In genomic region chr20:17843246-17844132, GRCh38 we compare ENCODE assay signal across 8 cellular contexts.
DNase-seq lines count a peak whose midpoint lies in the region; ATAC-seq and TF ChIP-seq lines count a peak whose summit lies in the region.

No MANE protein-coding gene starts in this region.

- no peaks in the 10 kb centered on the region for H3K36me3 Mint-ChIP-seq in CD14-positive monocyte
- H3K36me3 Mint-ChIP-seq in activated naive CD8-positive, alpha-beta T cell treated with anti-CD3 and anti-CD28 coated beads, Interleukin-2, amount 50 U/mL, for 24 hours (ENCODE audit: low read depth) = no peaks in the 10 kb centered on the region

- intact Hi-C loops in CD14-positive monocyte (cut with micrococcal nuclease) = no loop called here

- no peak for TF ChIP-seq CTCF in CD14-positive monocyte (IDR thresholded peaks at IDR 0.05)

- H3K27ac Mint-ChIP-seq in CD14-positive monocyte = no peak overlapping the region
- no peak overlapping the region for H3K27ac Mint-ChIP-seq in activated naive CD8-positive, alpha-beta T cell treated with anti-CD3 and anti-CD28 coated beads, Interleukin-2, amount 50 U/mL, for 24 hours

- H3K27me3 Mint-ChIP-seq in CD14-positive monocyte (ENCODE audit: low read depth in 3 of 3) = peaks cover 2 to 10% (median 3%) of the 10 kb centered on the region in 3 donors
- no peaks in the 10 kb centered on the region for H3K27me3 Mint-ChIP-seq in activated naive CD8-positive, alpha-beta T cell treated with anti-CD3 and anti-CD28 coated beads, Interleukin-2, amount 50 U/mL, for 24 hours

- ATAC-seq in HG02852 (IDR thresholded peaks at IDR 0.05; ENCODE audit: unreplicated experiment) = peak; percentile 65
- peak; percentile 63 for ATAC-seq in activated naive CD8-positive, alpha-beta T cell treated with anti-CD3 and anti-CD28 coated beads, Interleukin-2, amount 50 U/mL, for 24 hours
- no peak for ATAC-seq in HG03045 (IDR thresholded peaks at IDR 0.05; ENCODE audit: unreplicated experiment)

- DNase-seq in CD14-positive monocyte (ENCODE audit: low spot score) (peak; percentile 34), kidney glomerular epithelial cell (lab: John Stamatoyannopoulos, UW) (peak; percentile 89), ureter (ENCODE audit: low spot score) (peak; percentile 69), NCI-H82 treated with DMSO at 0.1 percent for 48 hours (lab: John Stamatoyannopoulos, UW; ENCODE audit: unreplicated experiment) (no peak), NCI-H524 treated with DMSO at 0.1 percent for 48 hours (lab: John Stamatoyannopoulos, UW) (no peak)
- DNase-seq in activated naive CD8-positive, alpha-beta T cell treated with anti-CD3 and anti-CD28 coated beads, Interleukin-2, amount 50 U/mL, for 24 hours = peak; percentile 14

- H3K4me1 Mint-ChIP-seq in CD14-positive monocyte = peaks cover 19% of the 10 kb centered on the region
- H3K4me1 Mint-ChIP-seq in activated naive CD8-positive, alpha-beta T cell treated with anti-CD3 and anti-CD28 coated beads, Interleukin-2, amount 50 U/mL, for 24 hours = peaks cover 36% of the 10 kb centered on the region

- H3K4me3 Mint-ChIP-seq in CD14-positive monocyte = peak overlapping the region in 1 of 2 donors; percentile 68
- no peak overlapping the region for H3K4me3 Mint-ChIP-seq in activated naive CD8-positive, alpha-beta T cell treated with anti-CD3 and anti-CD28 coated beads, Interleukin-2, amount 50 U/mL, for 24 hours

- H3K9me3 Mint-ChIP-seq in CD14-positive monocyte = peaks cover 0 to 3% (median 0%) of the 10 kb centered on the region in 7 donors
- no peaks in the 10 kb centered on the region for H3K9me3 Mint-ChIP-seq in activated naive CD8-positive, alpha-beta T cell treated with anti-CD3 and anti-CD28 coated beads, Interleukin-2, amount 50 U/mL, for 24 hours

Comparison
In these comparisons a context has a peak if more than half of its experiments do, and no peak if none do; other contexts are left out.
1. DNase-seq: peak in CD14-positive monocyte (single experiment), activated naive CD8-positive, alpha-beta T cell treated with anti-CD3 and anti-CD28 coated beads, Interleukin-2, amount 50 U/mL, for 24 hours (single experiment), kidney glomerular epithelial cell (single experiment) and ureter (single experiment); none in NCI-H82 treated with DMSO at 0.1 percent for 48 hours (single experiment) and NCI-H524 treated with DMSO at 0.1 percent for 48 hours (single experiment).